In genomic region chr1:150233359-150234308, GRCh38 we compare ENCODE assay signal across 9 cellular contexts. TPM values are rescaled to one million over a fixed set of nuclear protein-coding genes. Genes with fewer than 3 reads are reported as not detected.
DNase-seq lines count a peak whose midpoint lies in the region; ATAC-seq and TF ChIP-seq lines count a peak whose summit lies in the region.
"Had no signal": no experiment of that assay in that cellular context is flagged by ENCODE, and none has a peak within 500 bp of the region (broad histone marks: within the 10 kb centered on the region; RNA-seq: fewer than 3 reads in every experiment).

No MANE protein-coding gene starts in this region.

- H3K4me3 ChIP-seq in muscle layer of colon (ENCODE audit: low read depth in 1 of 2, low read length in 2 of 2) (peak overlapping the region in 1 of 2 donors; percentile 88), tibial nerve (peak overlapping the region; percentile 62 to 100 (median 83))

- no peaks in the 10 kb centered on the region for H3K9me3 Mint-ChIP-seq in activated CD4-positive, alpha-beta T cell treated with anti-CD3 and anti-CD28 coated beads, Interleukin-2, amount 10 ng/mL, durations not matched to agents 7 days and 5 days

- H3K9ac ChIP-seq in muscle layer of colon (ENCODE audit: low read length), result peak overlapping the region; percentile 96

- no peak for TF ChIP-seq EP300 in tibial nerve (IDR thresholded peaks at IDR 0.05)

- H3K9me3 ChIP-seq in muscle layer of colon (ENCODE audit: low read length) (no peaks in the 10 kb centered on the region), tibial nerve (no peaks in the 10 kb centered on the region)

- no peak for ATAC-seq in GM21619 (IDR thresholded peaks at IDR 0.05; ENCODE audit: unreplicated experiment)
- no peak for ATAC-seq in stimulated activated naive CD8-positive, alpha-beta T cell treated with anti-CD3 and anti-CD28 coated beads, Interleukin-15, Interleukin-2, amounts not matched to agents 100 U/mL and 50 U/mL, for 24 hours

- WGBS in tibial nerve, 2 donors, result 9 to 11% methylated on average over 15 of the region's 15 CpGs

- H3K36me3 ChIP-seq in muscle layer of colon (ENCODE audit: insufficient read depth, low read length) (no peaks in the 10 kb centered on the region), tibial nerve (peaks cover 0 to 24% (median 2%) of the 10 kb centered on the region in 3 donors)

- CTCF ChIA-PET in activated CD4-positive, alpha-beta T cell treated with anti-CD3 and anti-CD28 coated beads, Interleukin-2, amount 10 ng/mL, durations not matched to agents 7 days and 5 days (lab: Charles Lee), result interaction anchor here (0.5 to 1.4 kb wide), 3 partner anchors 150 to 345 kb away, joined by 3 read pairs; no protein-coding TSS in a partner anchor
- CTCF ChIA-PET in RWPE1 (lab: Yijun Ruan, JAX), result interaction anchor here (0.7 to 1.8 kb wide), 3 partner anchors 9 to 22 kb away, joined by 5 to 6 read pairs (median 6); no protein-coding TSS in a partner anchor

- peaks cover 25% of the 10 kb centered on the region for H3K36me3 Mint-ChIP-seq in activated CD4-positive, alpha-beta T cell treated with anti-CD3 and anti-CD28 coated beads, Interleukin-2, amount 10 ng/mL, durations not matched to agents 7 days and 5 days (ENCODE audit: low read depth)

- H3K27me3 Mint-ChIP-seq in activated CD4-positive, alpha-beta T cell treated with anti-CD3 and anti-CD28 coated beads, Interleukin-2, amount 10 ng/mL, durations not matched to agents 7 days and 5 days, result no peaks in the 10 kb centered on the region

- no peak for TF ChIP-seq POLR2A in tibial nerve (IDR thresholded peaks at IDR 0.05)

- H3K27ac ChIP-seq in RWPE1, result peak overlapping the region; percentile 96
- peak overlapping the region; percentile 99 for H3K27ac ChIP-seq in muscle layer of colon (ENCODE audit: low read depth, low read length)
- H3K27ac ChIP-seq in tibial nerve, result peak overlapping the region; percentile 94 to 100 (median 98)

- TF ChIP-seq CTCF in RWPE1 (conservative IDR thresholded peaks at IDR 0.05; ENCODE audit: low read depth) (no peak), tibial nerve (IDR thresholded peaks at IDR 0.05) (no peak)

- H3K4me3 Mint-ChIP-seq in activated CD4-positive, alpha-beta T cell treated with anti-CD3 and anti-CD28 coated beads, Interleukin-2, amount 10 ng/mL, durations not matched to agents 7 days and 5 days, result no peak overlapping the region

- POLR2A ChIA-PET in activated CD4-positive, alpha-beta T cell treated with anti-CD3 and anti-CD28 coated beads, Interleukin-2, amount 10 ng/mL, durations not matched to agents 7 days and 5 days (lab: Charles Lee), result interaction anchor here (0.6 to 1.5 kb wide), 2 partner anchors 132 to 347 kb away, joined by 3 to 4 read pairs; a partner anchor contains a TSS
- POLR2A ChIA-PET in RWPE1 (lab: Yijun Ruan, JAX; ENCODE audit: low non-redundant PET), result no interaction called here

- peaks cover 23% of the 10 kb centered on the region for H3K4me1 Mint-ChIP-seq in activated CD4-positive, alpha-beta T cell treated with anti-CD3 and anti-CD28 coated beads, Interleukin-2, amount 10 ng/mL, durations not matched to agents 7 days and 5 days

- H3K27me3 ChIP-seq in muscle layer of colon (ENCODE audit: control insufficient read depth in 1 of 2, insufficient read depth in 2 of 2, low read length in 2 of 2) (no peaks in the 10 kb centered on the region), tibial nerve (no peaks in the 10 kb centered on the region)

- peak; percentile 14 for DNase-seq in activated CD4-positive, alpha-beta T cell treated with anti-CD3 and anti-CD28 coated beads for 1 hour
- no peak for DNase-seq in activated CD4-positive, alpha-beta T cell treated with anti-CD3 and anti-CD28 coated beads, Interleukin-2, amount 10 ng/mL, durations not matched to agents 7 days and 5 days
- DNase-seq in RWPE1 (ENCODE audit: low spot score) (no peak), cerebellar cortex (ENCODE audit: low spot score) (peak; percentile 48), tibial nerve (ENCODE audit: low spot score in 2 of 2) (no peak)
- DNase-seq in stimulated activated naive CD8-positive, alpha-beta T cell treated with anti-CD3 and anti-CD28 coated beads, Interleukin-15, Interleukin-2, amounts not matched to agents 100 U/mL and 50 U/mL, for 24 hours, result no peak

- no peak overlapping the region for H3K27ac Mint-ChIP-seq in activated CD4-positive, alpha-beta T cell treated with anti-CD3 and anti-CD28 coated beads, Interleukin-2, amount 10 ng/mL, durations not matched to agents 7 days and 5 days

- H3K4me1 ChIP-seq in muscle layer of colon (ENCODE audit: insufficient read depth, low read length) (peaks cover 14% of the 10 kb centered on the region), tibial nerve (peaks cover 0 to 20% (median 10%) of the 10 kb centered on the region in 4 donors)

RNA-seq across cellular contexts. Expression of gene ANP32E, which starts 2.3 kb away (rescaled TPM):
- total RNA-seq in activated CD4-positive, alpha-beta T cell treated with anti-CD3 and anti-CD28 coated beads, Interleukin-2, amount 10 ng/mL, durations not matched to agents 7 days and 5 days, result 100 to 1,000 TPM; 164 to 173 TPM
- total RNA-seq in tibial nerve, result 10 to 100 TPM; 17.7 to 29.9 (median 23.7) TPM

RNA-seq across cellular contexts. Expression of gene CA14, which starts 23.9 kb away (rescaled TPM):
- not detected for total RNA-seq in activated CD4-positive, alpha-beta T cell treated with anti-CD3 and anti-CD28 coated beads, Interleukin-2, amount 10 ng/mL, durations not matched to agents 7 days and 5 days
- total RNA-seq in tibial nerve, result 1 to 10 TPM in 1 of 4 donors, under 1 TPM in 1, not detected in 2; 0.22 to 2.3 TPM
- total RNA-seq: dermis microvascular lymphatic vessel endothelial cell had no signal

RNA-seq across cellular contexts. Expression of gene APH1A, which starts 35.2 kb away (rescaled TPM):
- 100 to 1,000 TPM; 130 to 137 TPM for total RNA-seq in activated CD4-positive, alpha-beta T cell treated with anti-CD3 and anti-CD28 coated beads, Interleukin-2, amount 10 ng/mL, durations not matched to agents 7 days and 5 days
- 100 to 1,000 TPM in 1 of 4 donors, 10 to 100 TPM in 3; 68.1 to 108 (median 87.3) TPM for total RNA-seq in tibial nerve

RNA-seq across cellular contexts. Expression of gene C1orf54, which starts 39.0 kb away (rescaled TPM):
- 1 to 10 TPM; 2.4 to 3.5 TPM for total RNA-seq in activated CD4-positive, alpha-beta T cell treated with anti-CD3 and anti-CD28 coated beads, Interleukin-2, amount 10 ng/mL, durations not matched to agents 7 days and 5 days
- 10 to 100 TPM in 3 of 4 donors, 1 to 10 TPM in 1; 5.2 to 25.8 (median 14.1) TPM for total RNA-seq in tibial nerve

RNA-seq across cellular contexts. Expression of gene CIART, which starts 48.7 kb away (rescaled TPM):
- total RNA-seq in activated CD4-positive, alpha-beta T cell treated with anti-CD3 and anti-CD28 coated beads, Interleukin-2, amount 10 ng/mL, durations not matched to agents 7 days and 5 days, result 1 to 10 TPM; 1.7 to 2.1 TPM
- 10 to 100 TPM in 1 of 4 donors, 1 to 10 TPM in 3; 2.7 to 12.8 (median 6.4) TPM for total RNA-seq in tibial nerve

Comparison
In these comparisons a context has a peak if more than half of its experiments do, and no peak if none do; other contexts are left out.
1. DNase-seq: peak in activated CD4-positive, alpha-beta T cell treated with anti-CD3 and anti-CD28 coated beads for 1 hour (single experiment) and cerebellar cortex (single experiment); none in activated CD4-positive, alpha-beta T cell treated with anti-CD3 and anti-CD28 coated beads, Interleukin-2, amount 10 ng/mL, durations not matched to agents 7 days and 5 days (single experiment), RWPE1 (single experiment), tibial nerve (0 of 2) and stimulated activated naive CD8-positive, alpha-beta T cell treated with anti-CD3 and anti-CD28 coated beads, Interleukin-15, Interleukin-2, amounts not matched to agents 100 U/mL and 50 U/mL, for 24 hours (single experiment).
2. RNA of gene ANP32E, which starts 2.3 kb away (total RNA-seq): 164 to 173 TPM in activated CD4-positive, alpha-beta T cell treated with anti-CD3 and anti-CD28 coated beads, Interleukin-2, amount 10 ng/mL, durations not matched to agents 7 days and 5 days; 17.7 to 29.9 TPM in tibial nerve; every median in the first group is over 4 times any median in the second.
3. Peak in every context shown above with its lines, with median percentiles within 50 percentile points of each other: H3K27ac ChIP-seq.